34 cellular contexts compared by ENCODE assay signal in genomic region chr4:151401739-151402138, GRCh38. TPM values are rescaled to one million over a fixed set of nuclear protein-coding genes. Genes with fewer than 3 reads are reported as not detected.
"Had no signal": no experiment of that assay in that cellular context is flagged by ENCODE, and none has a peak within 500 bp of the region (broad histone marks: within the 10 kb centered on the region; RNA-seq: fewer than 3 reads in every experiment).

No MANE protein-coding gene starts in this region.

- H3K27me3 ChIP-seq: Peyer's patch, SJSA1 had no signal

- H3K36me3 ChIP-seq: Peyer's patch, SJSA1 had no signal

- DNase-seq: Karpas-422, KBM-7, MM.1S, MV-4-11, NCI-H1092, NCI-H1105 treated with DMSO at 0.1 percent for 48 hours, NCI-H1417, NCI-H1436, NCI-H146, NCI-H1694, NCI-H187, NCI-H1930, NCI-H2029 treated with DMSO at 0.1 percent for 48 hours, NCI-H2081 treated with DMSO at 0.1 percent for 48 hours, NCI-H2107, NCI-H2171, NCI-H226, NCI-H446 treated with DMSO at 0.1 percent for 48 hours, NCI-H510A, NCI-H524, NCI-H526, NCI-H69, NCI-H748 treated with DMSO at 0.1 percent for 48 hours, NCI-H82, PC-3, Right ventricle myocardium superior, RPMI8226, SHP77 treated with DMSO at 0.1 percent for 48 hours, SK-N-SH, SW 1271 had no signal

- H3K4me1 ChIP-seq: Peyer's patch, SJSA1 had no signal

- H3K27ac ChIP-seq: KMS-11, SJSA1 had no signal

- ATAC-seq: PC-3 had no signal

- H3K9me3 ChIP-seq: Peyer's patch, SJSA1, SK-N-SH had no signal

- H3K4me3 ChIP-seq: Peyer's patch, SJSA1 had no signal

RNA-seq across cellular contexts. Expression of gene FHIP1A, which starts 7.2 kb away (rescaled TPM):
- total RNA-seq: OCI-LY7 had no signal
